ENCODE assay signal across 17 cellular contexts in genomic region chr22:39327995-39328754, GRCh38. TPM values are rescaled to one million over a fixed set of nuclear protein-coding genes. Genes with fewer than 3 reads are reported as not detected.
DNase-seq lines count a peak whose midpoint lies in the region; ATAC-seq and TF ChIP-seq lines count a peak whose summit lies in the region.
"Had no signal": no experiment of that assay in that cellular context is flagged by ENCODE, and none has a peak within 500 bp of the region (broad histone marks: within the 10 kb centered on the region; RNA-seq: fewer than 3 reads in every experiment).

No MANE protein-coding gene starts in this region.

- H3K27ac ChIP-seq in heart right ventricle (no peak overlapping the region), left lung (no peak overlapping the region), upper lobe of right lung (no peak overlapping the region)
- H3K27ac ChIP-seq: RWPE1, SJSA1 had no signal

- H3K4me3 ChIP-seq in heart right ventricle, result no peak overlapping the region
- H3K4me3 ChIP-seq in left lung, result no peak overlapping the region
- H3K4me3 ChIP-seq in upper lobe of right lung, result no peak overlapping the region
- H3K4me3 ChIP-seq: K562, SJSA1 had no signal

- H3K9me3 ChIP-seq in heart right ventricle, result no peaks in the 10 kb centered on the region
- no peaks in the 10 kb centered on the region for H3K9me3 ChIP-seq in left lung
- H3K9me3 ChIP-seq in upper lobe of right lung, result no peaks in the 10 kb centered on the region
- H3K9me3 ChIP-seq: SJSA1 had no signal

- WGBS in heart right ventricle, 2 donors, result 87 to 96% methylated on average over 18 of the region's 18 CpGs

- H3K27me3 ChIP-seq in heart right ventricle, result no peaks in the 10 kb centered on the region
- no peaks in the 10 kb centered on the region for H3K27me3 ChIP-seq in left lung
- H3K27me3 ChIP-seq in upper lobe of right lung, result no peaks in the 10 kb centered on the region
- H3K27me3 ChIP-seq: SJSA1 had no signal

- H3K4me1 ChIP-seq in heart right ventricle, result peaks cover 0 to 31% (median 6%) of the 10 kb centered on the region in 9 donors
- H3K4me1 ChIP-seq in left lung, result peaks cover 0 to 9% of the 10 kb centered on the region in 2 donors
- no peaks in the 10 kb centered on the region for H3K4me1 ChIP-seq in upper lobe of right lung

- DNase-seq in heart right ventricle (no peak), left ventricle myocardium superior (no peak), SK-N-DZ (ENCODE audit: low spot score) (peak; percentile 64), left lung (no peak), upper lobe of right lung (no peak), activated gamma-delta T cell (lab: John Stamatoyannopoulos, UW) (no peak), ureter (ENCODE audit: low spot score) (no peak)
- DNase-seq: CD8-positive, alpha-beta T cell; DND-41; NCI-H1694; NCI-H2107; NCI-H226; NCI-H526 had no signal

- ATAC-seq in heart right ventricle (peak in 5 of 8 donors; percentile 7 to 42 (median 18)), left ventricle myocardium superior (no peak), left lung (peak; percentile 11), upper lobe of right lung (peak; percentile 32), HG03460 (IDR thresholded peaks at IDR 0.05; ENCODE audit: unreplicated experiment) (no peak)
- ATAC-seq: CD8-positive, alpha-beta T cell; K562 had no signal

- TF ChIP-seq CTCF in heart right ventricle (IDR thresholded peaks at IDR 0.05) (no peak), left lung (IDR thresholded peaks at IDR 0.05) (no peak), upper lobe of right lung (IDR thresholded peaks at IDR 0.05) (no peak)

- intact Hi-C loops in heart right ventricle (cut with DNase I), result no loop called here
- intact Hi-C loops in left ventricle myocardium superior (cut with micrococcal nuclease), result no loop called here
- intact Hi-C loops in left lung (cut with DNase I), result no loop called here
- intact Hi-C loops in upper lobe of right lung (cut with DNase I), result no loop called here

- H3K36me3 ChIP-seq in heart right ventricle (no peaks in the 10 kb centered on the region), left lung (no peaks in the 10 kb centered on the region), upper lobe of right lung (no peaks in the 10 kb centered on the region)
- H3K36me3 ChIP-seq: SJSA1 had no signal

RNA-seq across cellular contexts. Expression of gene RPL3, which starts 8.8 kb away (rescaled TPM):
- total RNA-seq in heart right ventricle, result 100 to 1,000 TPM; 215 to 604 (median 286) TPM
- 1,000 to 10,000 TPM in 1 of 2 donors, 100 to 1,000 TPM in 1; 472 to 1,621 TPM for polyA plus RNA-seq in heart right ventricle
- total RNA-seq in left ventricle myocardium superior, result 319 TPM
- 2,027 and 2,185 TPM in 2 replicates for polyA plus RNA-seq in SK-N-DZ (2014; cell fraction: cytosol; rRNA removed)
- 1,397 and 1,558 TPM in 2 replicates for polyA plus RNA-seq in SK-N-DZ (2014; cell fraction: nucleus; rRNA removed)
- 1,000 to 10,000 TPM; 1,506 to 1,575 TPM for total RNA-seq in left lung
- total RNA-seq in upper lobe of right lung, result 1,573 TPM
- total RNA-seq in ureter, result 2,529 TPM

RNA-seq across cellular contexts. Expression of gene SYNGR1, which starts 21.6 kb away (rescaled TPM):
- total RNA-seq in heart right ventricle, result 10 to 100 TPM; 30.3 to 67.9 (median 41.6) TPM
- polyA plus RNA-seq in heart right ventricle, result 10 to 100 TPM; 29.8 to 85.8 TPM
- total RNA-seq in left ventricle myocardium superior, result 41.3 TPM
- polyA plus RNA-seq in SK-N-DZ (2014; cell fraction: cytosol; rRNA removed), result 21.5 and 24.3 TPM in 2 replicates
- 43.1 and 61.9 TPM in 2 replicates for polyA plus RNA-seq in SK-N-DZ (2014; cell fraction: nucleus; rRNA removed)
- 1 to 10 TPM; 5.5 to 7.2 TPM for total RNA-seq in left lung
- total RNA-seq in upper lobe of right lung, result 14.0 TPM
- total RNA-seq in ureter, result 32.6 TPM

Comparison
In these comparisons a context has a peak if more than half of its experiments do, and no peak if none do; other contexts are left out.
1. ATAC-seq: peak in heart right ventricle (5 of 8), left lung (single experiment) and upper lobe of right lung (single experiment); none in left ventricle myocardium superior (single experiment) and HG03460 (single experiment).